10 cellular contexts compared by ENCODE assay signal in the genomic region with DNA sequence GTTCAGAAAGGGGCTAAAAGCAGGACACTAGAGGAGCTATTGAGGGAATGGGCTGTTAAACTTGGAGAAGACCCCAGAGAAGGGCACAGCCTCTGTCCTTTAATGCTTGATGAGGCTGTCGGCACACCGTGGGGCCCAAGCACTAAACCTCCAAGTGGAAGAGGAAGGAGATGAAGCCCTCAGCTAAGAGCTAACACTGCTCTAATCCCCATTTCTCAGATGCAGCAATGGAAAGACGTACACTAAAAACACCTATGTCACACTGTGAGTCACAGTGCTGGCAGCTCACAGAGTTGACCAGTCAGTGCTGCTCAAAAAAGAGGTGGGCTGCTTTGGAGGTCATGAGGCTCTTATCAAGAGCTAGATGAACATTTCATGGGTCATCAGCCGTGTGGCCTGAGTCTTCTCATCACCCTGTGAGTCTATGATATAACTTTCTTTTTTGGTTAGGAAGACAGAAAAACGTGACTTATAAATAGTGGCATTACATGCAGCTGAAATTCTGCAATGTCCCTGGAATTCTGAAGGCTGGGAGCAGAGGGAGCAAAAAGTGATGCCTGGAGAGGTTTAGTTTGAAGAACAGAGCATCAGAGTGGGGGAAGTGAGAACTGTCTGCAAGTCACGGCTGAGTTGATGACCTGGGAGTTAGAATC. TPM values are rescaled to one million over a fixed set of nuclear protein-coding genes. Genes with fewer than 3 reads are reported as not detected.
A peak's percentile ranks its signal among the peaks of the same experiment; 100 is the strongest.
DNase-seq lines count a peak whose midpoint lies in the region; ATAC-seq and TF ChIP-seq lines count a peak whose summit lies in the region.
"Had no signal": no experiment of that assay in that cellular context is flagged by ENCODE, and none has a peak within 500 bp of the region (broad histone marks: within the 10 kb centered on the region; RNA-seq: fewer than 3 reads in every experiment).

No MANE protein-coding gene starts in this region.

- H3K23ac ChIP-seq in mesenchymal stem cell (ENCODE audit: low read length in 2 of 2), result no peak overlapping the region

- peak; percentile 18 for ATAC-seq in HG02571 (IDR thresholded peaks at IDR 0.05; ENCODE audit: unreplicated experiment)
- peak; percentile 38 for ATAC-seq in activated B cell treated with CpG ODN at 0.5 μM for 24 hours (ENCODE audit: low read depth)
- ATAC-seq in gastroesophageal sphincter, result no peak
- ATAC-seq in HG02885 (IDR thresholded peaks at IDR 0.05; ENCODE audit: poor library complexity, unreplicated experiment), result no peak

- H3K4me3 Mint-ChIP-seq in activated B cell treated with CpG ODN at 0.5 μM for 24 hours, result peak overlapping the region; percentile 42

- no peak for TF ChIP-seq CTCF in activated B cell treated with CpG ODN at 0.5 μM for 24 hours (IDR thresholded peaks at IDR 0.05)
- no peak for TF ChIP-seq CTCF in gastroesophageal sphincter (IDR thresholded peaks at IDR 0.05)

- H3K27me3 ChIP-seq in mesenchymal stem cell (ENCODE audit: control insufficient read depth in 1 of 2, insufficient read depth in 1 of 2, low read length in 2 of 2) (peaks cover 0 to 3% of the 10 kb centered on the region in 2 experiments), gastroesophageal sphincter (no peaks in the 10 kb centered on the region)

- H3K14ac ChIP-seq in mesenchymal stem cell (ENCODE audit: low read length in 2 of 2), result peak overlapping the region in 1 of 2 experiments; percentile 35

- H2BK12ac ChIP-seq in mesenchymal stem cell (ENCODE audit: low read length in 2 of 2), result no peak overlapping the region

- no peak overlapping the region for H2AFZ ChIP-seq in mesenchymal stem cell (ENCODE audit: low read depth, low read length)

- TF ChIP-seq EP300 in gastroesophageal sphincter (IDR thresholded peaks at IDR 0.05), result no peak

- WGBS in mesenchymal stem cell, result 72% methylated on average over 6 of the region's 6 CpGs
- 93% methylated on average over 3 to 4 of the region's 6 CpGs for WGBS in gastroesophageal sphincter (ENCODE audit: low coverage in 1 of 2), 2 donors

- no peak overlapping the region for H3K4ac ChIP-seq in mesenchymal stem cell (ENCODE audit: low read depth in 1 of 2, low read length in 2 of 2)

- peaks cover 46% of the 10 kb centered on the region for H3K4me1 Mint-ChIP-seq in activated B cell treated with CpG ODN at 0.5 μM for 24 hours

- no peak overlapping the region for H2BK15ac ChIP-seq in mesenchymal stem cell (ENCODE audit: low read depth, poor library complexity, severe bottlenecking)

- H3K4me1 ChIP-seq in mesenchymal stem cell (ENCODE audit: control insufficient read depth, insufficient read depth, low read depth, low read length) (peaks cover 8% of the 10 kb centered on the region), gastroesophageal sphincter (no peaks in the 10 kb centered on the region)

- POLR2A ChIA-PET in activated B cell treated with CpG ODN at 0.5 μM for 24 hours (lab: Charles Lee), result interaction anchor here (0.5 to 1.2 kb wide), 4 partner anchors 10 to 103 kb away, joined by 3 to 4 read pairs (median 3); no protein-coding TSS in a partner anchor

- H3K36me3 ChIP-seq in mesenchymal stem cell (ENCODE audit: control insufficient read depth in 1 of 2, insufficient read depth in 2 of 2, low read depth in 1 of 2, low read length in 2 of 2) (no peaks in the 10 kb centered on the region), gastroesophageal sphincter (no peaks in the 10 kb centered on the region)

- no peak overlapping the region for H2BK120ac ChIP-seq in mesenchymal stem cell (ENCODE audit: low read depth, low read length)

- H3K4me3 ChIP-seq in mesenchymal stem cell (ENCODE audit: insufficient read depth in 1 of 2, low read depth in 1 of 2, low read length in 2 of 2), result no peak overlapping the region
- H3K4me3 ChIP-seq in gastroesophageal sphincter, result no peak overlapping the region

- H3K9me3 ChIP-seq in mesenchymal stem cell (ENCODE audit: control insufficient read depth, low read length) (no peaks in the 10 kb centered on the region), gastroesophageal sphincter (no peaks in the 10 kb centered on the region)

- H3K27me3 Mint-ChIP-seq in activated B cell treated with CpG ODN at 0.5 μM for 24 hours, result no peaks in the 10 kb centered on the region

- H2AK5ac ChIP-seq in mesenchymal stem cell (ENCODE audit: low read length, severe bottlenecking), result no peak overlapping the region

- peak overlapping the region; percentile 37 for H3K27ac Mint-ChIP-seq in activated B cell treated with CpG ODN at 0.5 μM for 24 hours

- H3K9me3 Mint-ChIP-seq in activated B cell treated with CpG ODN at 0.5 μM for 24 hours, result no peaks in the 10 kb centered on the region

- intact Hi-C loops in activated B cell treated with CpG ODN at 0.5 μM for 24 hours (cut with micrococcal nuclease), result loop anchor here (2.0 to 5.0 kb wide), 4 partner anchors 16 to 613 kb away; no protein-coding TSS in a partner anchor

- no peaks in the 10 kb centered on the region for H3K79me1 ChIP-seq in mesenchymal stem cell (replicated peaks; ENCODE audit: low read length, poor library complexity, severe bottlenecking)

- H3K36me3 Mint-ChIP-seq in activated B cell treated with CpG ODN at 0.5 μM for 24 hours (ENCODE audit: low read depth), result no peaks in the 10 kb centered on the region

- CTCF ChIA-PET in activated B cell treated with CpG ODN at 0.5 μM for 24 hours (lab: Charles Lee), result interaction anchor here (1.0 to 3.3 kb wide), 8 partner anchors 10 to 503 kb away, joined by 3 to 14 read pairs (median 5); no protein-coding TSS in a partner anchor

- H3K27ac ChIP-seq in mesenchymal stem cell (ENCODE audit: low read length, poor library complexity, severe bottlenecking), result no peak overlapping the region
- no peak overlapping the region for H3K27ac ChIP-seq in gastroesophageal sphincter

- H2BK5ac ChIP-seq in mesenchymal stem cell (ENCODE audit: low read depth, low read length, poor library complexity, severe bottlenecking), result no peak overlapping the region

- peak; percentile 50 for DNase-seq in DMS53 treated with DMSO at 0.1 percent for 48 hours (lab: John Stamatoyannopoulos, UW; ENCODE audit: unreplicated experiment)
- no peak for DNase-seq in activated B cell treated with CpG ODN at 0.5 μM for 24 hours
- DNase-seq in mesenchymal stem cell, result peak; percentile 43
- DNase-seq in HT-29 (ENCODE audit: low spot score), result no peak
- DNase-seq in mesenteric fat pad (ENCODE audit: low spot score), result no peak
- DNase-seq: NCI-H82 had no signal

- H3K18ac ChIP-seq in mesenchymal stem cell (ENCODE audit: low read depth in 1 of 2, low read length in 2 of 2), result peak overlapping the region in 1 of 2 experiments; percentile 21

- H3K9ac ChIP-seq in mesenchymal stem cell (ENCODE audit: low read length), result no peak overlapping the region

- no peak overlapping the region for H4K91ac ChIP-seq in mesenchymal stem cell (ENCODE audit: low read length)

- no peak overlapping the region for H3K4me2 ChIP-seq in mesenchymal stem cell (ENCODE audit: low read length, poor library complexity, severe bottlenecking)

- no peak for TF ChIP-seq POLR2A in gastroesophageal sphincter (IDR thresholded peaks at IDR 0.05)

- H4K8ac ChIP-seq in mesenchymal stem cell (ENCODE audit: low read length), result no peak overlapping the region

RNA-seq across cellular contexts. Expression of a gene that starts 21.5 kb away (rescaled TPM):
- total RNA-seq in activated B cell treated with CpG ODN at 0.5 μM for 24 hours (0.69 and 1.0 TPM in 2 replicates), mesenteric fat pad (4.6 TPM), gastroesophageal sphincter (1 to 10 TPM in 3 of 4 donors, under 1 TPM in 1; 0.54 to 3.9 (median 2.0) TPM)
- polyA plus RNA-seq in mesenchymal stem cell (2013, experiment 1 of 2), result not detected
- polyA plus RNA-seq in mesenchymal stem cell (2013, experiment 2 of 2), result not detected
- not detected in 2 replicates for total RNA-seq in HT-29 (2014; rRNA removed; shearing (Covaris generic))
- total RNA-seq: glomerular endothelial cell had no signal

Comparison
In these comparisons a context has a peak if more than half of its experiments do, and no peak if none do; other contexts are left out.
1. DNase-seq: peak in DMS53 treated with DMSO at 0.1 percent for 48 hours (single experiment) and mesenchymal stem cell (single experiment); none in activated B cell treated with CpG ODN at 0.5 μM for 24 hours (single experiment), HT-29 (single experiment) and mesenteric fat pad (single experiment).
2. ATAC-seq: peak in HG02571 (single experiment) and activated B cell treated with CpG ODN at 0.5 μM for 24 hours (single experiment); none in gastroesophageal sphincter (single experiment) and HG02885 (single experiment).